ENCODE assay signal across 8 cellular contexts in genomic region chr2:144452169-144453038, GRCh38.
A peak's percentile ranks its signal among the peaks of the same experiment; 100 is the strongest.
DNase-seq lines count a peak whose midpoint lies in the region; ATAC-seq and TF ChIP-seq lines count a peak whose summit lies in the region.

No MANE protein-coding gene starts in this region.

- H3K4me3 Mint-ChIP-seq in CD14-positive monocyte (no peak overlapping the region), osteocyte (ENCODE audit: unreplicated experiment) (peak overlapping the region; percentile 70)

- no peak for TF ChIP-seq POLR2A in erythroblast (IDR thresholded peaks at IDR 0.05; ENCODE audit: low read length)

- H3K9me3 Mint-ChIP-seq in CD14-positive monocyte (peaks cover 0 to 2% (median 0%) of the 10 kb centered on the region in 7 donors), osteocyte (ENCODE audit: unreplicated experiment) (no peaks in the 10 kb centered on the region)

- H3K27ac Mint-ChIP-seq in CD14-positive monocyte (peak overlapping the region; percentile 71 to 93 (median 89)), osteocyte (ENCODE audit: unreplicated experiment) (peak overlapping the region; percentile 92)

- H3K27me3 Mint-ChIP-seq in CD14-positive monocyte (ENCODE audit: low read depth in 3 of 3) (peaks cover 0 to 1% (median 0%) of the 10 kb centered on the region in 3 donors), osteocyte (ENCODE audit: unreplicated experiment) (no peaks in the 10 kb centered on the region)

- peaks cover 85% of the 10 kb centered on the region for H3K4me1 Mint-ChIP-seq in CD14-positive monocyte
- H3K4me1 Mint-ChIP-seq in osteocyte (ENCODE audit: unreplicated experiment), result peaks cover 76% of the 10 kb centered on the region

- no peak for DNase-seq in CD14-positive monocyte (ENCODE audit: low spot score)
- DNase-seq in NCI-H82 (lab: John Stamatoyannopoulos, UW), result peak; percentile 83
- peak; percentile 60 to 67 for DNase-seq in erythroblast (lab: John Stamatoyannopoulos, UW)
- DNase-seq in osteocyte (ENCODE audit: extremely low spot score, unreplicated experiment), result no peak

- intact Hi-C loops in CD14-positive monocyte (cut with micrococcal nuclease), result no loop called here

- TF ChIP-seq CTCF in CD14-positive monocyte (IDR thresholded peaks at IDR 0.05), result peak; percentile 6
- peak; percentile 37 for TF ChIP-seq CTCF in osteocyte (IDR thresholded peaks at IDR 0.05)

- H3K36me3 Mint-ChIP-seq in CD14-positive monocyte (peaks cover 69 to 84% of the 10 kb centered on the region in 2 donors), osteocyte (ENCODE audit: unreplicated experiment) (peaks cover 20% of the 10 kb centered on the region)

- ATAC-seq in GM18517 (IDR thresholded peaks at IDR 0.05; ENCODE audit: unreplicated experiment) (no peak), GM21528 (IDR thresholded peaks at IDR 0.05; ENCODE audit: low FRiP score, unreplicated experiment) (no peak), HG02571 (IDR thresholded peaks at IDR 0.05; ENCODE audit: unreplicated experiment) (no peak), HG02610 (IDR thresholded peaks at IDR 0.05; ENCODE audit: unreplicated experiment) (no peak)

Comparison
In these comparisons a context has a peak if more than half of its experiments do, and no peak if none do; other contexts are left out.
1. DNase-seq: peak in NCI-H82 (single experiment) and erythroblast (2 of 2); none in CD14-positive monocyte (single experiment) and osteocyte (single experiment).